ENCODE assay signal across 10 cellular contexts in genomic region chr5:92687793-92688467, GRCh38.
DNase-seq lines count a peak whose midpoint lies in the region; ATAC-seq and TF ChIP-seq lines count a peak whose summit lies in the region.
"Had no signal": no experiment of that assay in that cellular context is flagged by ENCODE, and none has a peak within 500 bp of the region (broad histone marks: within the 10 kb centered on the region; RNA-seq: fewer than 3 reads in every experiment).

No MANE protein-coding gene starts in this region.

- H2BK15ac ChIP-seq in mesenchymal stem cell (ENCODE audit: low read depth, poor library complexity, severe bottlenecking), result no peak overlapping the region

- no peak overlapping the region for H3K18ac ChIP-seq in mesenchymal stem cell (ENCODE audit: low read depth in 1 of 2, low read length in 2 of 2)

- H2BK12ac ChIP-seq in mesenchymal stem cell (ENCODE audit: low read length in 2 of 2), result no peak overlapping the region

- H4K8ac ChIP-seq in mesenchymal stem cell (ENCODE audit: low read length), result no peak overlapping the region

- no peak overlapping the region for H3K4me2 ChIP-seq in mesenchymal stem cell (ENCODE audit: low read length, poor library complexity, severe bottlenecking)

- no peak overlapping the region for H3K14ac ChIP-seq in mesenchymal stem cell (ENCODE audit: low read length in 2 of 2)

- WGBS in mesenchymal stem cell, result 53% methylated on average over 6 of the region's 7 CpGs

- peaks cover 4% of the 10 kb centered on the region for H3K9me3 ChIP-seq in MG63
- peaks cover 3% of the 10 kb centered on the region for H3K9me3 ChIP-seq in mesenchymal stem cell (ENCODE audit: control insufficient read depth, low read length)

- H3K27ac ChIP-seq in mesenchymal stem cell (ENCODE audit: low read length, poor library complexity, severe bottlenecking), result no peak overlapping the region

- POLR2A ChIA-PET in BJ (lab: Charles Lee), result no interaction called here

- DNase-seq in BJ (ENCODE audit: low read depth), result no peak
- DNase-seq in MG63, result peak; percentile 5
- DNase-seq in cerebellum (ENCODE audit: low spot score), result peak; percentile 17
- peak; percentile 59 for DNase-seq in mesenchymal stem cell
- no peak for DNase-seq in cortex of kidney (lab: John Stamatoyannopoulos, UW)
- DNase-seq in NCI-H345 (lab: John Stamatoyannopoulos, UW), result no peak
- no peak for DNase-seq in omental fat pad (ENCODE audit: low spot score)
- no peak for DNase-seq in NCI-H1930 (lab: John Stamatoyannopoulos, UW)
- DNase-seq: left ventricle myocardium superior had no signal

- H3K36me3 ChIP-seq in BJ (ENCODE audit: control insufficient read depth, insufficient read depth, low read length) (no peaks in the 10 kb centered on the region), MG63 (no peaks in the 10 kb centered on the region), mesenchymal stem cell (ENCODE audit: control insufficient read depth in 1 of 2, insufficient read depth in 2 of 2, low read depth in 1 of 2, low read length in 2 of 2) (no peaks in the 10 kb centered on the region)

- H3K9ac ChIP-seq in mesenchymal stem cell (ENCODE audit: low read length), result peak overlapping the region; percentile 39

- H3K4me3 ChIP-seq in BJ (ENCODE audit: low read depth, low read length), result no peak overlapping the region
- no peak overlapping the region for H3K4me3 ChIP-seq in MG63
- H3K4me3 ChIP-seq in mesenchymal stem cell (ENCODE audit: insufficient read depth in 1 of 2, low read depth in 1 of 2, low read length in 2 of 2), result peak overlapping the region in 1 of 2 experiments; percentile 13

- H3K27me3 ChIP-seq in BJ (ENCODE audit: control insufficient read depth, insufficient read depth, low read length) (no peaks in the 10 kb centered on the region), MG63 (no peaks in the 10 kb centered on the region), mesenchymal stem cell (ENCODE audit: control insufficient read depth in 1 of 2, insufficient read depth in 1 of 2, low read length in 2 of 2) (no peaks in the 10 kb centered on the region)

- H3K4ac ChIP-seq in mesenchymal stem cell (ENCODE audit: low read depth in 1 of 2, low read length in 2 of 2), result no peak overlapping the region

- no peaks in the 10 kb centered on the region for H3K4me1 ChIP-seq in mesenchymal stem cell (ENCODE audit: control insufficient read depth, insufficient read depth, low read depth, low read length)

- H2AK5ac ChIP-seq in mesenchymal stem cell (ENCODE audit: low read length, severe bottlenecking), result no peak overlapping the region

- no peaks in the 10 kb centered on the region for H3K79me1 ChIP-seq in mesenchymal stem cell (replicated peaks; ENCODE audit: low read length, poor library complexity, severe bottlenecking)

- peak; percentile 58 for TF ChIP-seq CTCF in BJ (IDR thresholded peaks at IDR 0.05; ENCODE audit: insufficient read depth, low read depth, low read length)
- no peak for TF ChIP-seq CTCF in omental fat pad (IDR thresholded peaks at IDR 0.05)

- ATAC-seq in omental fat pad (ENCODE audit: low FRiP score), result no peak
- ATAC-seq: left ventricle myocardium superior; stimulated activated memory B cell treated with anti-CD40 and anti-IgM and Interleukin-4, amounts not matched to agents 10 μg/mL and 1 μg/mL and 100 μg/mL, for 72 hours had no signal

- no peak overlapping the region for H2AFZ ChIP-seq in mesenchymal stem cell (ENCODE audit: low read depth, low read length)

- no peak overlapping the region for H4K91ac ChIP-seq in mesenchymal stem cell (ENCODE audit: low read length)

- no peak overlapping the region for H2BK120ac ChIP-seq in mesenchymal stem cell (ENCODE audit: low read depth, low read length)

- CTCF ChIA-PET in BJ (lab: Yijun Ruan, JAX), result interaction anchor here (0.8 to 1.0 kb wide), 5 partner anchors 23 to 893 kb away, joined by 3 read pairs; partner anchors contain the start of gene NR2F1-AS1

- H3K23ac ChIP-seq in mesenchymal stem cell (ENCODE audit: low read length in 2 of 2), result no peak overlapping the region

- H2BK5ac ChIP-seq in mesenchymal stem cell (ENCODE audit: low read depth, low read length, poor library complexity, severe bottlenecking), result no peak overlapping the region

Comparison
In these comparisons a context has a peak if more than half of its experiments do, and no peak if none do; other contexts are left out.
1. DNase-seq: peak in MG63 (single experiment), cerebellum (single experiment) and mesenchymal stem cell (single experiment); none in BJ (single experiment), cortex of kidney (single experiment), NCI-H345 (single experiment), omental fat pad (single experiment) and NCI-H1930 (0 of 2).